ENCODE assay signal across 8 cellular contexts in the genomic region with DNA sequence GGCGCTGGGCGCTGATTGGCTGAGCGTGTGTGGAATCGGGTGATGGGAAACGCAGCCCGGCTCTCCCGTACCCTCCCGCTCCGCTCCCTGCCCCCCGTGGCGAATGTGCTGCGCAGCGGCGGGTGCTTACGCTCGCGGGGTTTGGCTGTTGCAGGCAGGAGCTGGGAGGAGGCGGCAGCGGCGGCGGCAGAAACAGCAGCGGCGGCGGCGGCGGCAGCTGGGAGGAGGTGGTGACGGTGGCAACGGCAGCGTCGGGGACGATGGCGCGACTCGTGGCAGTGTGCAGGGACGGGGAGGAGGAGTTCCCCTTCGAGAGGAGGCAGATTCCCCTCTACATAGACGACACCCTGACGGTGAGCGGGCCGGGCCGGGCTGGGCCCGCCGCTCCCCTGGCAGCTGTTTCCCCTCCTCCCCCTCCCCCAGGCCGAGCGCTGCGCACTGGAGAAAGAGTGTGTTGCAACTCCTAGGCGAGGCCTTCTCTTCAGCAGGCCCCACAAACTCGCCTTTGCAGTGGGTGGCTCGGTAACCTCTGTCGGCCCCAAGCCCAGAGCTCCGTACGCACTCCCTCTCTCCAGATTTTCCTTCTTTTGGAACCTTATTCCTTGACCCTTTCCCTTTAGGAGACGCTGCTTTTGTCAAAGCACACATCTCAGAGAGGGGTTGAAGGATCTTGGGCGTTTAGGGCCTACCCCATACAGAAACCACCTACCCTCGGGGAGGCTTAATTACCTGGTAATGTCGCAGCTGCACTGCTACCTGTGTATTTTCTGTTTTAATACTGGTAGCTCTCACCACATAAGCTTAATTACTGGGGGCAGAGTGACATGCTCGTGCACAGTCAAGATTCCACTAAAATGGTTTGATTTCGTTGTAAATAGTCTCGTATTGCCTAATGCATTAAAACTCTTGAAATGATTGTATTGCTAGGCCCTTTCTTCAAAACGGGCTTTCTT. TPM values are rescaled to one million over a fixed set of nuclear protein-coding genes. Genes with fewer than 3 reads are reported as not detected.
DNase-seq lines count a peak whose midpoint lies in the region; ATAC-seq and TF ChIP-seq lines count a peak whose summit lies in the region.

No MANE protein-coding gene starts in this region.

- H3K27ac ChIP-seq in IMR-90 (ENCODE audit: insufficient read depth, low read length) (peak overlapping the region; percentile 96), OCI-LY3 (ENCODE audit: low read length) (peak overlapping the region; percentile 82)

- no peaks in the 10 kb centered on the region for H3K9me1 ChIP-seq in IMR-90 (ENCODE audit: insufficient read depth, low read length)

- H3K79me1 ChIP-seq in IMR-90 (ENCODE audit: low read depth in 1 of 2, low read length in 2 of 2), result peaks cover 12 to 31% of the 10 kb centered on the region in 2 experiments; a peak in 3 of 4 replicates

- WGBS in IMR-90 (ENCODE audit: extremely low coverage in 2 of 2, insufficient read length in 1 of 2), 2 experiments, result 0% methylated on average over 16 of the region's 60 CpGs; no CpG with 5 or more reads in 1 of the 2 experiments

- intact Hi-C loops in IMR-90 (cut with micrococcal nuclease), result loop anchor here (2.0 kb wide), 1 partner anchor 15 kb away; no protein-coding TSS in a partner anchor

- H3K56ac ChIP-seq in IMR-90 (ENCODE audit: extremely low read depth, insufficient read depth, low read length), result peak overlapping the region; percentile 90

- peak overlapping the region; percentile 80 for H2AK9ac ChIP-seq in IMR-90 (replicated peaks; ENCODE audit: low read depth, low read length, poor library complexity)

- CTCF ChIA-PET in IMR-90 (lab: Yijun Ruan, JAX), result no interaction called here

- H3K27me3 ChIP-seq in IMR-90 (ENCODE audit: control insufficient read depth, insufficient read depth, low read length), result no peaks in the 10 kb centered on the region
- no peaks in the 10 kb centered on the region for H3K27me3 ChIP-seq in OCI-LY3 (ENCODE audit: low read depth, low read length)
- H3K27me3 ChIP-seq in mucosa of stomach (ENCODE audit: control insufficient read depth, insufficient read depth, low read length), result no peaks in the 10 kb centered on the region

- H3K23ac ChIP-seq in IMR-90 (ENCODE audit: low read depth, low read length), result peak overlapping the region; percentile 89

- dilution Hi-C loops in IMR-90 (cut with HindIII; ENCODE audit: low sequenced_read_pairs, unreplicated experiment), result no loop called here

- TF ChIP-seq POLR2A in IMR-90 (IDR thresholded peaks at IDR 0.05; ENCODE audit: low read depth, low read length), result no peak

- 0 out of 2 replicates have a peak overlapping the region, but pooled peaks have one; percentile 23 for H2BK120ac ChIP-seq in IMR-90 (ENCODE audit: low read depth, low read length)

- peak overlapping the region; percentile 97 for H3K9ac ChIP-seq in IMR-90 (ENCODE audit: low read depth, low read length)
- peak overlapping the region; percentile 88 for H3K9ac ChIP-seq in OCI-LY3 (ENCODE audit: low read length)
- peak overlapping the region; percentile 84 for H3K9ac ChIP-seq in mucosa of stomach (ENCODE audit: low read length)

- peak overlapping the region; percentile 94 for H2AFZ ChIP-seq in IMR-90 (replicated peaks; ENCODE audit: low read length, poor library complexity)
- H2AFZ ChIP-seq in OCI-LY3 (ENCODE audit: low read depth, low read length), result no peak overlapping the region

- peak overlapping the region; percentile 97 for H2AK5ac ChIP-seq in IMR-90 (ENCODE audit: low read depth, low read length)

- peak overlapping the region; percentile 89 for H3K14ac ChIP-seq in IMR-90 (replicated peaks; ENCODE audit: low read depth, low read length)

- H3K4me1 ChIP-seq in IMR-90 (ENCODE audit: control insufficient read depth, insufficient read depth, low read length) (no peaks in the 10 kb centered on the region; the same call in 1 of the 2 replicates), OCI-LY3 (ENCODE audit: low read length) (peaks cover 32% of the 10 kb centered on the region), mucosa of stomach (ENCODE audit: control insufficient read depth, insufficient read depth, low read length) (peaks cover 16% of the 10 kb centered on the region)

- no peaks in the 10 kb centered on the region for H3K9me3 ChIP-seq in IMR-90 (ENCODE audit: control insufficient read depth, insufficient read depth, low read length)
- H3K9me3 ChIP-seq in OCI-LY3 (ENCODE audit: insufficient read depth, low read length), result no peaks in the 10 kb centered on the region
- H3K9me3 ChIP-seq in mucosa of stomach (ENCODE audit: control insufficient read depth, low read length), result no peaks in the 10 kb centered on the region

- H3K4me3 ChIP-seq in IMR-90 (ENCODE audit: insufficient read depth, low read depth, low read length) (peak overlapping the region; percentile 86), OCI-LY3 (ENCODE audit: low read length) (peak overlapping the region; percentile 93), epithelial cell of proximal tubule (ENCODE audit: low read depth, low read length) (peak overlapping the region; percentile 79), mucosa of stomach (ENCODE audit: low read length) (peak overlapping the region; percentile 76)

- H3K36me3 ChIP-seq in IMR-90 (ENCODE audit: control insufficient read depth, insufficient read depth, low read length) (peaks cover 4% of the 10 kb centered on the region), OCI-LY3 (replicated peaks; ENCODE audit: low read depth, low read length) (peaks cover 18% of the 10 kb centered on the region), mucosa of stomach (ENCODE audit: control insufficient read depth, insufficient read depth, low read length) (no peaks in the 10 kb centered on the region)

- H4K91ac ChIP-seq in IMR-90 (ENCODE audit: insufficient read depth, low read depth, low read length), result peak overlapping the region; percentile 88

- peaks cover 71% of the 10 kb centered on the region for H3K79me2 ChIP-seq in OCI-LY3 (ENCODE audit: low read length)

- peak overlapping the region; percentile 98 for H3K4me2 ChIP-seq in IMR-90 (ENCODE audit: low read depth, low read length)
- H3K4me2 ChIP-seq in OCI-LY3 (ENCODE audit: low read length), result peak overlapping the region; percentile 92

- BruUV-seq in IMR-90 (replicated peaks; lab: Mats Ljungman, UMichigan), result no TSS peak

- H2BK15ac ChIP-seq in IMR-90 (ENCODE audit: low read depth, low read length), result no peak overlapping the region; the same call in 2 of the 3 replicates

- no peak for TF ChIP-seq CTCF in IMR-90 (conservative IDR thresholded peaks at IDR 0.05; ENCODE audit: low read depth, low read length)
- no peak for TF ChIP-seq CTCF in OCI-LY3 (IDR thresholded peaks at IDR 0.05; ENCODE audit: low read depth, low read length)
- no peak for TF ChIP-seq CTCF in epithelial cell of proximal tubule (conservative IDR thresholded peaks at IDR 0.05; ENCODE audit: low read depth, low read length)

- in situ Hi-C loops in IMR-90 (cut with MboI; ENCODE audit: low sequenced_read_pairs), result no loop called here

- no peak overlapping the region for H2BK20ac ChIP-seq in IMR-90 (ENCODE audit: low read depth, low read length)

- peak; percentile 86 for DNase-seq in DMS 273 treated with DMSO at 0.1 percent for 48 hours (lab: John Stamatoyannopoulos, UW)
- DNase-seq in IMR-90, result peak; percentile 98
- DNase-seq in activated T-cell treated with anti-CD3 and anti-CD28 coated beads, Interleukin-2, amount 50 U/mL, for 1 hour, result peak; percentile 98
- DNase-seq in epithelial cell of proximal tubule (ENCODE audit: low read depth), result no peak
- DNase-seq in stimulated activated CD8-positive, alpha-beta memory T cell treated with anti-CD3 and anti-CD28 coated beads, Interleukin-4, amount 100 ng/mL, for 4 hours (ENCODE audit: low read depth in 2 of 2, low spot score in 1 of 2), result peak; percentile 90 to 92

- peak; percentile 68 for ATAC-seq in GM21528 (IDR thresholded peaks at IDR 0.05; ENCODE audit: low FRiP score, unreplicated experiment)
- peak; percentile 84 for ATAC-seq in IMR-90 (ENCODE audit: low read depth)

- H3K4ac ChIP-seq in IMR-90 (ENCODE audit: low read depth, low read length), result peak overlapping the region; percentile 81

- H2BK5ac ChIP-seq in IMR-90 (ENCODE audit: low read depth, low read length, poor library complexity, severe bottlenecking), result peak overlapping the region; percentile 89

- H3K18ac ChIP-seq in IMR-90 (ENCODE audit: low read depth, low read length), result peak overlapping the region; percentile 46

- POLR2A ChIA-PET in IMR-90 (lab: Charles Lee; ENCODE audit: unreplicated experiment), result interaction anchor here (0.6 to 0.8 kb wide), 2 partner anchors 18 to 22 kb away, joined by 3 read pairs; no protein-coding TSS in a partner anchor

- TF ChIP-seq RAD21 in IMR-90 (IDR thresholded peaks at IDR 0.05; ENCODE audit: low read length), result no peak

- H4K5ac ChIP-seq in IMR-90 (ENCODE audit: low read depth, low read length), result peak overlapping the region; percentile 74

- H4K20me1 ChIP-seq in IMR-90 (ENCODE audit: insufficient read depth, low read length), result peaks cover 52% of the 10 kb centered on the region
- H4K20me1 ChIP-seq in OCI-LY3 (ENCODE audit: insufficient read depth, low read length), result peaks cover 43% of the 10 kb centered on the region

- peak overlapping the region; percentile 87 to 88 for H4K8ac ChIP-seq in IMR-90 (ENCODE audit: low read depth in 2 of 2, low read length in 2 of 2)

RNA-seq across cellular contexts. Expression of gene GGNBP2, which starts 1.0 kb away (rescaled TPM):
- total RNA-seq in IMR-90 (2012; rRNA removed) (40.7 and 44.2 TPM in 2 replicates), epithelial cell of proximal tubule (26.9 and 32.6 TPM in 2 replicates)
- polyA plus RNA-seq in IMR-90 (2012; rRNA removed), result 47.7 and 56.2 TPM in 2 replicates
- 44.9 and 50.5 TPM in 2 replicates for polyA plus RNA-seq in IMR-90 (2012; cell fraction: cytosol; rRNA removed)
- polyA plus RNA-seq in IMR-90 (2012; cell fraction: nucleus; rRNA removed; ENCODE audit: low replicate concordance), result 88.1 and 211 TPM in 2 replicates

RNA-seq across cellular contexts. Expression of gene PIGW, which starts 11.0 kb away (rescaled TPM):
- 4.5 and 6.1 TPM in 2 replicates for total RNA-seq in IMR-90 (2012; rRNA removed)
- 4.8 and 5.5 TPM in 2 replicates for polyA plus RNA-seq in IMR-90 (2012; rRNA removed)
- 1.9 and 4.3 TPM in 2 replicates for polyA plus RNA-seq in IMR-90 (2012; cell fraction: cytosol; rRNA removed)
- 0.91 and 3.3 TPM in 2 replicates for polyA plus RNA-seq in IMR-90 (2012; cell fraction: nucleus; rRNA removed; ENCODE audit: low replicate concordance)
- 6.9 and 12.0 TPM in 2 replicates for total RNA-seq in epithelial cell of proximal tubule

RNA-seq across cellular contexts. Expression of gene MYO19, which starts 11.1 kb away (rescaled TPM):
- total RNA-seq in IMR-90 (2012; rRNA removed) (32.5 and 35.8 TPM in 2 replicates), epithelial cell of proximal tubule (93.3 and 107 TPM in 2 replicates)
- polyA plus RNA-seq in IMR-90 (2012; rRNA removed), result 52.3 and 55.6 TPM in 2 replicates
- polyA plus RNA-seq in IMR-90 (2012; cell fraction: cytosol; rRNA removed), result 19.5 and 22.6 TPM in 2 replicates
- polyA plus RNA-seq in IMR-90 (2012; cell fraction: nucleus; rRNA removed; ENCODE audit: low replicate concordance), result 235 and 300 TPM in 2 replicates

RNA-seq across cellular contexts. Expression of gene DHRS11, which starts 45.9 kb away (rescaled TPM):
- total RNA-seq in IMR-90 (2012; rRNA removed) (4.7 and 7.0 TPM in 2 replicates), epithelial cell of proximal tubule (13.2 and 14.8 TPM in 2 replicates)
- polyA plus RNA-seq in IMR-90 (2012; rRNA removed), result 14.5 and 14.6 TPM in 2 replicates
- polyA plus RNA-seq in IMR-90 (2012; cell fraction: cytosol; rRNA removed), result 9.2 and 13.0 TPM in 2 replicates
- polyA plus RNA-seq in IMR-90 (2012; cell fraction: nucleus; rRNA removed; ENCODE audit: low replicate concordance), result 33.5 and 35.9 TPM in 2 replicates

RNA-seq across cellular contexts. Expression of gene MRM1, which starts 55.6 kb away (rescaled TPM):
- total RNA-seq in IMR-90 (2012; rRNA removed) (2.2 TPM in 2 replicates), epithelial cell of proximal tubule (9.1 and 13.7 TPM in 2 replicates)
- polyA plus RNA-seq in IMR-90 (2012; rRNA removed), result 4.3 and 5.3 TPM in 2 replicates
- polyA plus RNA-seq in IMR-90 (2012; cell fraction: cytosol; rRNA removed), result 3.0 and 5.1 TPM in 2 replicates
- 3.7 and 8.0 TPM in 2 replicates for polyA plus RNA-seq in IMR-90 (2012; cell fraction: nucleus; rRNA removed; ENCODE audit: low replicate concordance)
